2 cellular contexts compared by ENCODE assay signal in genomic region chr1:41381691-41382530, GRCh38.
TF ChIP-seq lines count a peak whose summit lies in the region.

No MANE protein-coding gene starts in this region.

TF ChIP-seq in HCT116, 20 proteins besides CTCF, POLR2A, EP300 and RAD21 (continued from another document):
- TF ChIP-seq ZNF274 (IDR thresholded peaks at IDR 0.05; ENCODE audit: low read depth, low read length) = no peak

TF ChIP-seq in H1, 55 proteins besides CTCF, POLR2A, EP300 and RAD21 (continued from another document):
- 0 out of 2 replicates have a peak, but pooled peaks have one; percentile 15 for TF ChIP-seq PHF8 (conservative IDR thresholded peaks at IDR 0.05; ENCODE audit: low read depth, low read length)
- TF ChIP-seq TEAD4 (IDR thresholded peaks at IDR 0.05; ENCODE audit: low read depth, low read length) = no peak
